Comparison of ENCODE assay signal across 8 cellular contexts in genomic region chr11:20363149-20363499, GRCh38. TPM values are rescaled to one million over a fixed set of nuclear protein-coding genes. Genes with fewer than 3 reads are reported as not detected.
A peak's percentile ranks its signal among the peaks of the same experiment; 100 is the strongest.
DNase-seq lines count a peak whose midpoint lies in the region; ATAC-seq and TF ChIP-seq lines count a peak whose summit lies in the region.

No MANE protein-coding gene starts in this region.

- peak overlapping the region; percentile 48 for H3K27ac ChIP-seq in CD4-positive, alpha-beta T cell (ENCODE audit: low read depth, low read length)
- H3K27ac ChIP-seq in caudate nucleus (ENCODE audit: low read depth, low read length), result peak overlapping the region; percentile 95

- H3K27ac Mint-ChIP-seq in CD4-positive, alpha-beta T cell, result peak overlapping the region; percentile 90
- H3K27ac Mint-ChIP-seq in nephron, result peak overlapping the region in 2 of 3 experiments; percentile 4 to 33

- intact Hi-C loops in CD4-positive, alpha-beta T cell (cut with DNase I, micrococcal nuclease), result no loop called here

- ATAC-seq in CD4-positive, alpha-beta T cell (ENCODE audit: poor library complexity), result no peak
- peak; percentile 12 for ATAC-seq in HG02852 (IDR thresholded peaks at IDR 0.05; ENCODE audit: unreplicated experiment)

- POLR2A ChIA-PET in CD4-positive, alpha-beta T cell (lab: Charles Lee), result interaction anchor here (1.9 to 2.2 kb wide), 2 partner anchors 24 to 206 kb away, joined by 6 to 14 read pairs; partner anchors contain the start of gene PRMT3

- H3K9me3 Mint-ChIP-seq in CD4-positive, alpha-beta T cell, result no peaks in the 10 kb centered on the region
- H3K9me3 Mint-ChIP-seq in nephron, result no peaks in the 10 kb centered on the region

- H3K36me3 Mint-ChIP-seq in CD4-positive, alpha-beta T cell (ENCODE audit: low read depth), result peaks cover 16% of the 10 kb centered on the region
- H3K36me3 Mint-ChIP-seq in nephron (ENCODE audit: low read depth), result no peaks in the 10 kb centered on the region

- DNase-seq in CD4-positive, alpha-beta T cell, result no peak
- DNase-seq in caudate nucleus (lab: John Stamatoyannopoulos, UW) (no peak), amniotic stem cell (lab: John Stamatoyannopoulos, UW) (no peak), globus pallidus (ENCODE audit: low spot score) (no peak), NCI-H524 treated with DMSO at 0.1 percent for 48 hours (lab: John Stamatoyannopoulos, UW) (no peak), DMS 273 treated with DMSO at 0.1 percent for 48 hours (lab: John Stamatoyannopoulos, UW) (no peak)

- CTCF ChIA-PET in CD4-positive, alpha-beta T cell (lab: Charles Lee), result interaction anchor here (1.4 to 2.8 kb wide), 2 partner anchors 8 to 24 kb away, joined by 10 read pairs; partner anchors contain the start of gene PRMT3

- no peaks in the 10 kb centered on the region for H3K9me3 ChIP-seq in CD4-positive, alpha-beta T cell (ENCODE audit: control insufficient read depth, low read length)

- no peak for TF ChIP-seq CTCF in CD4-positive, alpha-beta T cell (IDR thresholded peaks at IDR 0.05)
- no peak for TF ChIP-seq CTCF in nephron (IDR thresholded peaks at IDR 0.05; ENCODE audit: unreplicated experiment in 3 of 3)

- H3K4me3 Mint-ChIP-seq in CD4-positive, alpha-beta T cell, result peak overlapping the region; percentile 95
- H3K4me3 Mint-ChIP-seq in nephron, result peak overlapping the region; percentile 82 to 85 (median 83)

- H3K4me1 Mint-ChIP-seq in CD4-positive, alpha-beta T cell (ENCODE audit: low read depth), result peaks cover 61% of the 10 kb centered on the region
- peaks cover 17% of the 10 kb centered on the region for H3K4me1 Mint-ChIP-seq in nephron

- H3K27me3 Mint-ChIP-seq in CD4-positive, alpha-beta T cell, result no peaks in the 10 kb centered on the region
- peaks cover 23% of the 10 kb centered on the region for H3K27me3 Mint-ChIP-seq in nephron (ENCODE audit: low read depth)

- no peaks in the 10 kb centered on the region for H3K27me3 ChIP-seq in CD4-positive, alpha-beta T cell (ENCODE audit: control insufficient read depth, insufficient read depth, low read length)

RNA-seq across cellular contexts. Expression of gene HTATIP2, which starts 0.4 kb away (rescaled TPM):
- 1 to 10 TPM; 8.1 to 9.8 TPM for total RNA-seq in CD4-positive, alpha-beta T cell

RNA-seq across cellular contexts. Expression of gene PRMT3, which starts 24.4 kb away (rescaled TPM):
- 10 to 100 TPM; 11.2 to 11.8 TPM for total RNA-seq in CD4-positive, alpha-beta T cell
